In genomic region chrX:113644426-113644825, GRCh38 we compare ENCODE assay signal across 17 cellular contexts.
A peak's percentile ranks its signal among the peaks of the same experiment; 100 is the strongest.
DNase-seq lines count a peak whose midpoint lies in the region; TF ChIP-seq lines count a peak whose summit lies in the region.
"Had no signal": no experiment of that assay in that cellular context is flagged by ENCODE, and none has a peak within 500 bp of the region (broad histone marks: within the 10 kb centered on the region; RNA-seq: fewer than 3 reads in every experiment).

No MANE protein-coding gene starts in this region.

- H2AFZ ChIP-seq in osteoblast (ENCODE audit: low read length), result no peak overlapping the region

- H3K27ac ChIP-seq in osteoblast (ENCODE audit: low read depth, low read length), result no peak overlapping the region
- H3K27ac ChIP-seq: cardiac muscle cell, heart left ventricle, testis had no signal

- TF ChIP-seq CTCF in osteoblast (IDR thresholded peaks at IDR 0.05; ENCODE audit: extremely low read depth, low read depth, low read length), result no peak

- no peaks in the 10 kb centered on the region for H3K4me1 ChIP-seq in osteoblast (ENCODE audit: insufficient read depth, low read length)
- H3K4me1 ChIP-seq: Caco-2, heart left ventricle, testis had no signal

- no peaks in the 10 kb centered on the region for H4K20me1 ChIP-seq in osteoblast (ENCODE audit: insufficient read depth, low read length)

- no peaks in the 10 kb centered on the region for H3K79me2 ChIP-seq in osteoblast (ENCODE audit: insufficient read depth, low read length)

- H3K36me3 ChIP-seq in osteoblast (ENCODE audit: insufficient read depth, low read length), result no peaks in the 10 kb centered on the region
- H3K36me3 ChIP-seq: cardiac muscle cell, heart left ventricle had no signal

- H3K27me3 ChIP-seq in osteoblast (ENCODE audit: insufficient read depth, low read length), result peaks cover 4% of the 10 kb centered on the region
- H3K27me3 ChIP-seq: cardiac muscle cell, heart left ventricle, testis had no signal

- no peaks in the 10 kb centered on the region for H3K9me3 ChIP-seq in osteoblast (ENCODE audit: low read depth, low read length)
- H3K9me3 ChIP-seq: Caco-2, heart left ventricle, testis had no signal

- no peak overlapping the region for H3K4me2 ChIP-seq in osteoblast (ENCODE audit: insufficient read depth, low read length)

- DNase-seq in EH (ENCODE audit: low read depth), result peak; percentile 59
- DNase-seq in NCI-H226, result peak; percentile 56
- DNase-seq in dermis blood vessel endothelial cell, result peak; percentile 2
- peak; percentile 43 for DNase-seq in osteoblast (ENCODE audit: insufficient read length, low spot score, missing footprints)
- no peak for DNase-seq in COLO668 (lab: John Stamatoyannopoulos, UW; ENCODE audit: unreplicated experiment)
- DNase-seq in NCI-H446 (lab: John Stamatoyannopoulos, UW), result no peak
- DNase-seq in activated CD8-positive, alpha-beta memory T cell treated with anti-CD3 and anti-CD28 coated beads, Interleukin-2, amount 50 U/mL, for 48 hours, result no peak
- no peak for DNase-seq in SIG-M5 treated with dmso at 0.1 percent for 504 hours (lab: John Stamatoyannopoulos, UW; ENCODE audit: unreplicated experiment)
- DNase-seq: activated CD4-positive, alpha-beta T cell treated with anti-CD3 and anti-CD28 coated beads for 1 hour; Caco-2; heart left ventricle; left ventricle myocardium superior; NCI-H1694; occipital lobe; testis had no signal

- H3K4me3 ChIP-seq in osteoblast (ENCODE audit: insufficient read depth, low read length), result no peak overlapping the region
- H3K4me3 ChIP-seq: cardiac muscle cell, GM12878, heart left ventricle, testis had no signal

Comparison
In these comparisons a context has a peak if more than half of its experiments do, and no peak if none do; other contexts are left out.
1. DNase-seq: peak in EH (single experiment), NCI-H226 (single experiment), dermis blood vessel endothelial cell (single experiment) and osteoblast (single experiment); none in COLO668 (single experiment), NCI-H446 (0 of 2), activated CD8-positive, alpha-beta memory T cell treated with anti-CD3 and anti-CD28 coated beads, Interleukin-2, amount 50 U/mL, for 48 hours (single experiment) and SIG-M5 treated with dmso at 0.1 percent for 504 hours (single experiment).